10 cellular contexts compared by ENCODE assay signal in genomic region chr1:17028662-17029188, GRCh38. TPM values are rescaled to one million over a fixed set of nuclear protein-coding genes. Genes with fewer than 3 reads are reported as not detected.
"Had no signal": no experiment of that assay in that cellular context is flagged by ENCODE, and none has a peak within 500 bp of the region (broad histone marks: within the 10 kb centered on the region; RNA-seq: fewer than 3 reads in every experiment).

No MANE protein-coding gene starts in this region.

- ATAC-seq: activated CD8-positive, alpha-beta T cell treated with anti-CD3 and anti-CD28 coated beads, Interleukin-2, amount 10 ng/mL, durations not matched to agents 7 days and 5 days; esophagus mucosa; left colon; stimulated activated naive CD8-positive, alpha-beta T cell treated with anti-CD3 and anti-CD28 coated beads, Interleukin-15, Interleukin-2, amounts not matched to agents 100 U/mL and 50 U/mL, for 24 hours had no signal

- DNase-seq: activated CD4-positive, alpha-beta T cell treated with anti-CD3 and anti-CD28 coated beads for 48 hours; activated CD8-positive, alpha-beta T cell treated with anti-CD3 and anti-CD28 coated beads, Interleukin-2, amount 10 ng/mL, durations not matched to agents 7 days and 5 days; foreskin fibroblast; head of caudate nucleus; left colon; stimulated activated CD4-positive, alpha-beta T cell treated with anti-CD3 and anti-CD28 coated beads, Interleukin-4, amount 100 ng/mL, for 1 hour; stimulated activated CD8-positive, alpha-beta memory T cell treated with anti-CD3 and anti-CD28 coated beads, Interleukin-4, amount 100 ng/mL, for 48 hours; stimulated activated naive CD8-positive, alpha-beta T cell treated with anti-CD3 and anti-CD28 coated beads, Interleukin-15, Interleukin-2, amounts not matched to agents 100 U/mL and 50 U/mL, for 24 hours; T1000 had no signal

RNA-seq across cellular contexts. Expression of gene MFAP2, which starts 48.3 kb away (rescaled TPM):
- total RNA-seq: activated CD8-positive, alpha-beta T cell treated with anti-CD3 and anti-CD28 coated beads, Interleukin-2, amount 10 ng/mL, durations not matched to agents 7 days and 5 days had no signal
